In the genomic region with DNA sequence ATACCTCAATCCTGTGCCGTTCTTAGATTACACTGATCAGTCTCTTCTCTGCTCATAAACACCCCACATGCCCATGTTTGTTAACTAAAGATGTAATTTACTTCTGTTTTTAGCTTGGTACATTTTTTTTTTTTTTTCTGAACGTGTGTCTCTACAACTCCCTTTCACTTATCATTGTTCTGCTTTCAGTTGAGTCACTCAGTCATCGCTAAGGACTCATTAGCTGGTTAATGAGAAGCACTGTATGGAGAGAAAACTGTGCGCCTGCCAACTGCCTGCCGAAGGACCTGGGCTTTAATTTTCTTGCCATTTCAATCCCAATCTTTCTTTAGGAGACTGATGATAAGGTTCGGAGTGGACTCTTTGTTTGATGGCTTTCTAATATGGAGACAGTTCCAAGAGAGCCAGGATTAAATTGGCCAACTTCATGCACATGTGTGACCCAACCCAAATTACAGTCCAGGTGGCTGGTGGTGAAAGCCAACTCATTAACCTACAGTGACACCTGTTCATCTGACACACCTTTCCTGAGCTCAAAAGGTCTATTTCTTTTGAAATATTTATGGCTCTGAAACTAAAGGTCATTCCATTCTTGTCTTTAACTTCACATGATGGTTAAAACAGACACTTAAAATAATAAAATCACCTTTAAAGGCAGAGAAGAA, we compare ENCODE assay signal across 1 cellular context.
TF ChIP-seq lines count a peak whose summit lies in the region.

No MANE protein-coding gene starts in this region.

TF ChIP-seq in HCT116, 20 proteins besides CTCF, POLR2A, EP300 and RAD21 (continued from another document):
- TF ChIP-seq POLR2AphosphoS5 (IDR thresholded peaks at IDR 0.05; ENCODE audit: low read depth, low read length) (no peak), EZH2 (IDR thresholded peaks at IDR 0.05) (no peak), CBX3 (IDR thresholded peaks at IDR 0.05; ENCODE audit: low read depth) (no peak), ZNF274 (IDR thresholded peaks at IDR 0.05; ENCODE audit: low read depth, low read length) (no peak), EZH2phosphoT487 (IDR thresholded peaks at IDR 0.05; ENCODE audit: borderline replicate concordance) (no peak), ZFX (IDR thresholded peaks at IDR 0.05) (no peak), SP1 (IDR thresholded peaks at IDR 0.05; ENCODE audit: low read depth) (no peak), ELF1 (IDR thresholded peaks at IDR 0.05; ENCODE audit: borderline replicate concordance, low read depth) (no peak)
- TF ChIP-seq, protein P1, sequence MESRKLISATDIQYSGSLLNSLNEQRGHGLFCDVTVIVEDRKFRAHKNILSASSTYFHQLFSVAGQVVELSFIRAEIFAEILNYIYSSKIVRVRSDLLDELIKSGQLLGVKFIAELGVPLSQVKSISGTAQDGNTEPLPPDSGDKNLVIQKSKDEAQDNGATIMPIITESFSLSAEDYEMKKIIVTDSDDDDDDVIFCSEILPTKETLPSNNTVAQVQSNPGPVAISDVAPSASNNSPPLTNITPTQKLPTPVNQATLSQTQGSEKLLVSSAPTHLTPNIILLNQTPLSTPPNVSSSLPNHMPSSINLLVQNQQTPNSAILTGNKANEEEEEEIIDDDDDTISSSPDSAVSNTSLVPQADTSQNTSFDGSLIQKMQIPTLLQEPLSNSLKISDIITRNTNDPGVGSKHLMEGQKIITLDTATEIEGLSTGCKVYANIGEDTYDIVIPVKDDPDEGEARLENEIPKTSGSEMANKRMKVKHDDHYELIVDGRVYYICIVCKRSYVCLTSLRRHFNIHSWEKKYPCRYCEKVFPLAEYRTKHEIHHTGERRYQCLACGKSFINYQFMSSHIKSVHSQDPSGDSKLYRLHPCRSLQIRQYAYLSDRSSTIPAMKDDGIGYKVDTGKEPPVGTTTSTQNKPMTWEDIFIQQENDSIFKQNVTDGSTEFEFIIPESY (IDR thresholded peaks at IDR 0.05; ENCODE audit: extremely low read depth, insufficient replicate concordance, low read length): no peak
- TF ChIP-seq, protein P2, sequence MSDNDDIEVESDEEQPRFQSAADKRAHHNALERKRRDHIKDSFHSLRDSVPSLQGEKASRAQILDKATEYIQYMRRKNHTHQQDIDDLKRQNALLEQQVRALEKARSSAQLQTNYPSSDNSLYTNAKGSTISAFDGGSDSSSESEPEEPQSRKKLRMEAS (IDR thresholded peaks at IDR 0.05): no peak
